ENCODE assay signal across 8 cellular contexts in the genomic region with DNA sequence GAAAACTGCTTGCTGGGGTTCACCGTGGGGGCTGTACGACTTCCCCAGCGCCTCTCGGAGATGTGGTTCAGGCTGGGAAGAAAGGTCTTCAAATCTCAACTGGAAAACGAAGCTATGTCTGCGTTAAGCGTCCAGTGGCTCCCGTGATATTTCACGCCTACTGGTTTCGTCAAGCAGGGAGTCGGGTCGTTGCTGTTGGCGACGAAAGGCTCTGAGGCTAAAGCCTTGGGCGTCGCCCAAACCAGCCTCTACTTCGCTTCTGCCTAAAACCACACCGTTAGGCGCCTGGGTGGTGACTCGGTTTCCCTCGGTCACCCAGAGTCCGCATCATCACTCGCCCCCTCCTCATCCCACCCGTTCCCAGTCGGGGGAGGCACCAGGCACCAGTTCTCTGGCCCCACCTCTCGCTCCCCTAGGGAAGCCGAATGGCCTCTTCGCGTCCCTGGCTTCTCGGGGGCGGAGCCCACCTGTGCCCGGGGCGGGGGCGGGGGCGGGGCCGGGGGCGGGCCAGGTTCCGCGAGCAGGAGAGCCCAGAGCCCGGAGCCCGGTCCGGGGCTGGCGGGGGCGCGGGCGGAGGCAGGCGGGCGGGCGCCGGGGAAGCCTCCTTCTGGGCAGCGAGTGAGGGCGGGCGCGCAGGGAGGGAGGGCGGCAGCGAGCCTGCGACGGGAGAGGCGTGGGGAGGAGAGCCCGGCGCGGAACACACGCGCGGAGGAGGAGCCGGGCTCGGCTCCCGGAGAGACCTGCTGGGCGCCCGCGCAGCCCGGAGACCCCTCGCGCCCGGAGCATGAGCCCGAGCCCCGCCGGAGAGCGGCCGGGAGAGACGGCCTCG. TPM values are rescaled to one million over a fixed set of nuclear protein-coding genes. Genes with fewer than 3 reads are reported as not detected.
DNase-seq lines count a peak whose midpoint lies in the region; ATAC-seq, FAIRE-seq and TF ChIP-seq lines count a peak whose summit lies in the region.

B4GALNT3 (plus strand) TSS at position 510 of the 829 bp plus-strand sequence. CDS start 438 bp downstream, outside the sequence.

- no peak for FAIRE-seq in kidney (lab: Jason Lieb, UNC)

- peak within 1 kb of the TSS; percentile 23 for H3K4me3 ChIP-seq in Jurkat, Clone E6-1 (ENCODE audit: low read length)
- H3K4me3 ChIP-seq in cardiac fibroblast (replicated peaks in 1 of 2; ENCODE audit: low read depth in 2 of 2, low read length in 2 of 2): peak within 1 kb of the TSS; percentile 34 to 38
- H3K4me3 ChIP-seq in kidney (ENCODE audit: low read length in 2 of 2): peak within 1 kb of the TSS; percentile 50 to 61

- peaks cover 5 to 6% of the 10 kb centered on the region in 2 donors for H3K4me1 ChIP-seq in kidney (ENCODE audit: control insufficient read depth in 1 of 2, insufficient read depth in 1 of 2, low read depth in 1 of 2, low read length in 2 of 2)

- peak; percentile 81 for DNase-seq in COLO668 (lab: John Stamatoyannopoulos, UW; ENCODE audit: unreplicated experiment)
- DNase-seq in Jurkat, Clone E6-1 (ENCODE audit: low read depth, low spot score): no peak
- DNase-seq in T-helper 22 cell (ENCODE audit: low read depth): peak; percentile 27
- peak in 1 of 2 donors; percentile 14 for DNase-seq in cardiac fibroblast (ENCODE audit: low read depth in 2 of 2)
- peak; percentile 85 for DNase-seq in kidney
- peak; percentile 33 to 53 for DNase-seq in stimulated activated CD4-positive, alpha-beta T cell treated with anti-CD3 and anti-CD28 coated beads, Interleukin-2, amount 100 ng/mL, for 24 hours
- DNase-seq in inferior parietal cortex (ENCODE audit: extremely low spot score): no peak

- peak within 1 kb of the TSS; percentile 56 to 57 for H3K9ac ChIP-seq in kidney (ENCODE audit: low read length in 2 of 2)

- H3K36me3 ChIP-seq in kidney (ENCODE audit: control insufficient read depth in 1 of 2, insufficient read depth in 2 of 2, low read length in 2 of 2): no peaks in the 10 kb centered on the region

- intact Hi-C loops in kidney (cut with DNase I): no loop called here

- TF ChIP-seq CTCF in cardiac fibroblast (IDR thresholded peaks at IDR 0.05; ENCODE audit: low read depth, low read length) (no peak), kidney (IDR thresholded peaks at IDR 0.05; ENCODE audit: borderline replicate concordance, extremely low read depth, insufficient read depth) (no peak)

- H3K9me3 ChIP-seq in kidney (ENCODE audit: control insufficient read depth in 1 of 2, low read length in 2 of 2): no peaks in the 10 kb centered on the region

- ATAC-seq in HG03571 (IDR thresholded peaks at IDR 0.05; ENCODE audit: unreplicated experiment): no peak

- peak within 1 kb of the TSS; percentile 13 to 25 for H3K27ac ChIP-seq in kidney (ENCODE audit: low read depth in 2 of 2, low read length in 2 of 2)

RNA-seq across cellular contexts. Expression of gene B4GALNT3, which starts in this region (rescaled TPM):
- 7.3 TPM for polyA plus RNA-seq in Jurkat, Clone E6-1 (2012; ENCODE audit: insufficient read depth, insufficient read length)
- 12.5 TPM for total RNA-seq in kidney
- 11.3 TPM for polyA plus RNA-seq in kidney (ENCODE audit: insufficient read depth, low read depth, low replicate concordance)

Comparison
In these comparisons a context has a peak if more than half of its experiments do, and no peak if none do; other contexts are left out.
1. DNase-seq: peak in COLO668 (single experiment), T-helper 22 cell (single experiment), kidney (single experiment) and stimulated activated CD4-positive, alpha-beta T cell treated with anti-CD3 and anti-CD28 coated beads, Interleukin-2, amount 100 ng/mL, for 24 hours (2 of 2); none in Jurkat, Clone E6-1 (single experiment) and inferior parietal cortex (single experiment).
2. Peak in every context shown above with its lines, with median percentiles within 50 percentile points of each other: H3K4me3 ChIP-seq.